In the genomic region with DNA sequence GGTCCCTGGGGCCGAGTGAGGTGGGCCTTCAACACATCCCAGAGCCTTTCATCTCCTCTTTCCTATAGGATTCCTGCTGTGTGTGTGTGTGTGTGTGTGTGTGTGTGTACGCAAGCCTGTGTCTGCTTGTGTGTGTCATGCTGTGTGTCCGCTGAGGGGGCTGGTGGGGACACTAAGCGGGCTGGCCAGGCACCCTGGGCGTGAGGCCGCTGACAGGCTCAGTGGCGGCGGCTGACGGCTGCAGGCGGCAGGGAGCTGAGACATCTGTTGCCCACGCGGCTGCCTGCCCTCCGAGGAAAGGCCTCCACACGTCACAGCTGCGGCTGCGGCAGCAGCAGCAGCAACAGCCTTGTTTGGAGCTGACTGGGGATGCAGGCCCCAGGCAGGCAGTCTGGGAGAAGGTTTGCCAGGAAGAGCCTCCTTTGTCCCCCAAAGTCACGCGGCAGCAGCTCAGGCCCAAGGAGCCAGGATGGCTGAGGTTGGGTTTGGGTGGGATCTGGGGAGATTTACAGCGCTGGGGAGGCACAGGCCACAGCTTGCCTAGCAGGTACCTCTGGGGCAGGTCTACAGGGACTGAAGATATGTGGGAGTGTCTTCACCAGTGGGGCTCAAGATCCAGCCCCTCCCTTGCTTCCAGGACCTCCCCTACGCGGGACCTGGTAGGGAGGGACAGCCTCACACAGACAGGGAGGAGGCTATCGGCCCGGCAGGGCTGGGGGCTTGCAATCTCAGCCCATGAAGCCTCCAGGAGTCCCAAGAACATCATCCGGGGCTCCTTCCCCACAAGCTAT, we compare ENCODE assay signal across 9 cellular contexts. TPM values are rescaled to one million over a fixed set of nuclear protein-coding genes. Genes with fewer than 3 reads are reported as not detected.
A peak's percentile ranks its signal among the peaks of the same experiment; 100 is the strongest.
DNase-seq lines count a peak whose midpoint lies in the region; TF ChIP-seq lines count a peak whose summit lies in the region.
"Had no signal": no experiment of that assay in that cellular context is flagged by ENCODE, and none has a peak within 500 bp of the region (broad histone marks: within the 10 kb centered on the region; RNA-seq: fewer than 3 reads in every experiment).

No MANE protein-coding gene starts in this region.

- DNase-seq in NCI-H2171 (lab: John Stamatoyannopoulos, UW) (peak; percentile 31), caudate nucleus (lab: John Stamatoyannopoulos, UW) (peak in 26 of 61 donors; percentile 16 to 66 (median 36)), lower leg skin (ENCODE audit: low spot score in 2 of 2) (peak in 1 of 2 donors; percentile 93), thyroid gland (peak; percentile 20 to 25), 8988T (no peak), RPMI8226 (no peak), NCI-H146 (lab: John Stamatoyannopoulos, UW) (no peak), UCSD-AML1 (lab: John Stamatoyannopoulos, UW; ENCODE audit: unreplicated experiment) (no peak)

- H3K4me3 ChIP-seq in lower leg skin (ENCODE audit: low read depth, poor library complexity, severe bottlenecking) (peak overlapping the region; percentile 69), thyroid gland (replicated peaks in 1 of 3) (no peak overlapping the region)

- no peaks in the 10 kb centered on the region for H3K9me3 ChIP-seq in thyroid gland

- TF ChIP-seq POLR2A in lower leg skin (IDR thresholded peaks at IDR 0.05) = no peak
- no peak for TF ChIP-seq POLR2A in thyroid gland (IDR thresholded peaks at IDR 0.05)

- H3K27me3 ChIP-seq in thyroid gland = no peaks in the 10 kb centered on the region

- intact Hi-C loops in lower leg skin (cut with DNase I; ENCODE audit: low total_unique reads) (no loop called here), thyroid gland (cut with DNase I) (loop anchor here (5.0 kb wide), 1 partner anchor 38 kb away; no protein-coding TSS in a partner anchor)

- 36% methylated on average over 19 to 24 of the region's 24 CpGs for WGBS in lower leg skin, 2 donors
- 72 to 87% methylated on average over 18 to 23 of the region's 24 CpGs for WGBS in thyroid gland, 2 donors

- H3K4me1 ChIP-seq in thyroid gland = peaks cover 40 to 75% of the 10 kb centered on the region in 2 donors

- TF ChIP-seq CTCF in lower leg skin (IDR thresholded peaks at IDR 0.05) = no peak
- TF ChIP-seq CTCF in thyroid gland (IDR thresholded peaks at IDR 0.05) = no peak

- H3K27ac ChIP-seq in caudate nucleus (ENCODE audit: low read depth, low read length) (peak overlapping the region; percentile 84), thyroid gland (peak overlapping the region in 2 of 3 donors; percentile 80 to 81)

- H3K36me3 ChIP-seq in thyroid gland = no peaks in the 10 kb centered on the region

RNA-seq across cellular contexts. Expression of a gene that starts 1.8 kb away (rescaled TPM):
- 100 to 1,000 TPM in 1 of 4 donors, 10 to 100 TPM in 3; 52.5 to 191 (median 85.9) TPM for total RNA-seq in lower leg skin
- total RNA-seq in thyroid gland = 10 to 100 TPM in 2 of 4 donors, 1 to 10 TPM in 2; 6.0 to 25.4 (median 13.3) TPM
- total RNA-seq: mononuclear cell had no signal

RNA-seq across cellular contexts. Expression of a gene that starts 31.6 kb away (rescaled TPM):
- total RNA-seq in lower leg skin = 10 to 100 TPM; 18.0 to 40.5 (median 26.7) TPM
- total RNA-seq in thyroid gland = 10 to 100 TPM; 21.3 to 32.0 (median 29.6) TPM

RNA-seq across cellular contexts. Expression of a gene that starts 34.9 kb away (rescaled TPM):
- total RNA-seq in lower leg skin = 1 to 10 TPM in 3 of 4 donors, under 1 TPM in 1; 0.27 to 1.8 (median 1.8) TPM
- under 1 TPM in 2 of 4 donors, not detected in 2; 0.54 to 0.78 TPM for total RNA-seq in thyroid gland

Comparison
In these comparisons a context has a peak if more than half of its experiments do, and no peak if none do; other contexts are left out.
1. DNase-seq: peak in NCI-H2171 (single experiment) and thyroid gland (2 of 2); none in 8988T (single experiment), RPMI8226 (single experiment), NCI-H146 (single experiment) and UCSD-AML1 (single experiment).